ENCODE assay signal across 12 cellular contexts in the genomic region with DNA sequence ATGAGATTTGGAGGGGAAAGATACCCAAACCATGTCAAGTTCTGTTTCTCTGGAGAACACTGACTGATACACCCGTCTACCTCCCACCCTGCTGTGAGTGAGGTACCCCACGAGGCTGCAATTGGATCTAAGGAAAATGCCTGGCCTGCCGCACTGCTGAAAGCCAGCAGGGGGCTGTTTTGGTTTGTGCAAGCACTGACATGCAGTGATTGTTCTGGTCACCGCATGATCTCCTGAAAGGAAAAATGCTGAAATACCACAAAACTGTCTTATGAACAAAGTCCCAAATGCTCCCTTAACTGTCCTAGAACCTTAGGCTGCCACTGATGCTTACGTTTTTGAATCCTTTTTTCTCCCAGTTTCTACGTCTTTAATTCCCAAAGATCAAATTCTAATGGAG.
DNase-seq lines count a peak whose midpoint lies in the region; ATAC-seq and TF ChIP-seq lines count a peak whose summit lies in the region.
"Had no signal": no experiment of that assay in that cellular context is flagged by ENCODE, and none has a peak within 500 bp of the region (broad histone marks: within the 10 kb centered on the region; RNA-seq: fewer than 3 reads in every experiment).

No MANE protein-coding gene starts in this region.

- no peaks in the 10 kb centered on the region for H3K36me3 Mint-ChIP-seq in activated naive CD4-positive, alpha-beta T cell treated with anti-CD3 and anti-CD28 coated beads, Interleukin-2, amount 10 ng/mL, durations not matched to agents 7 days and 5 days

- no peaks in the 10 kb centered on the region for H3K9me3 ChIP-seq in smooth muscle cell (replicated peaks; ENCODE audit: low read depth)
- H3K9me3 ChIP-seq: A549, ascending aorta had no signal

- no peak overlapping the region for H3K4me2 ChIP-seq in smooth muscle cell
- H3K4me2 ChIP-seq: A549 had no signal

- CTCF ChIA-PET in activated naive CD4-positive, alpha-beta T cell treated with anti-CD3 and anti-CD28 coated beads, Interleukin-2, amount 10 ng/mL, durations not matched to agents 7 days and 5 days (lab: Charles Lee) = no interaction called here

- H3K4me3 ChIP-seq in WI38 (ENCODE audit: low read depth, low read length) (no peak overlapping the region), smooth muscle cell (no peak overlapping the region)
- H3K4me3 ChIP-seq: A549, ascending aorta, lung had no signal

- H3K4me1 ChIP-seq in smooth muscle cell (ENCODE audit: low read depth) = peaks cover 4% of the 10 kb centered on the region
- H3K4me1 ChIP-seq: A549 had no signal

- no peaks in the 10 kb centered on the region for H3F3A ChIP-seq in smooth muscle cell (ENCODE audit: low read depth)

- peak; percentile 62 for TF ChIP-seq CTCF in WI38 (IDR thresholded peaks at IDR 0.05; ENCODE audit: low read depth, low read length)
- peak; percentile 43 for TF ChIP-seq CTCF in smooth muscle cell (IDR thresholded peaks at IDR 0.05; ENCODE audit: borderline replicate concordance, insufficient read depth, poor library complexity, severe bottlenecking)

- peaks cover 6% of the 10 kb centered on the region for H3K27me3 Mint-ChIP-seq in activated naive CD4-positive, alpha-beta T cell treated with anti-CD3 and anti-CD28 coated beads, Interleukin-2, amount 10 ng/mL, durations not matched to agents 7 days and 5 days

- WGBS in smooth muscle cell (ENCODE audit: low lambda C conversion rate) = 63% methylated on average over 6 of the region's 6 CpGs

- DNase-seq in NCI-H1092 treated with DMSO at 0.1 percent for 48 hours (lab: John Stamatoyannopoulos, UW) (peak; percentile 7), NCI-H1092 (lab: John Stamatoyannopoulos, UW) (no peak), left ventricle myocardium superior (no peak), smooth muscle cell (lab: John Stamatoyannopoulos, UW; ENCODE audit: unreplicated experiment) (no peak), activated gamma-delta T cell (lab: John Stamatoyannopoulos, UW) (no peak), SKM-1 (lab: John Stamatoyannopoulos, UW; ENCODE audit: unreplicated experiment) (no peak)
- DNase-seq in activated naive CD4-positive, alpha-beta T cell treated with anti-CD3 and anti-CD28 coated beads, Interleukin-2, amount 10 ng/mL, durations not matched to agents 7 days and 5 days = no peak
- DNase-seq: activated CD4-positive, alpha-beta T cell treated with anti-CD3 and anti-CD28 coated beads for 1 hour had no signal

- H3K79me2 ChIP-seq in smooth muscle cell (ENCODE audit: low read depth) = no peaks in the 10 kb centered on the region

- H3K36me3 ChIP-seq in smooth muscle cell (ENCODE audit: low read depth) = no peaks in the 10 kb centered on the region
- H3K36me3 ChIP-seq: ascending aorta had no signal

- intact Hi-C loops in left ventricle myocardium superior (cut with micrococcal nuclease) = no loop called here

- H3K27ac ChIP-seq in smooth muscle cell (ENCODE audit: low read depth) = no peak overlapping the region
- H3K27ac ChIP-seq: A549, ascending aorta had no signal

- peak; percentile 55 for ATAC-seq in left ventricle myocardium superior

- peaks cover 8% of the 10 kb centered on the region for H3K9me3 Mint-ChIP-seq in activated naive CD4-positive, alpha-beta T cell treated with anti-CD3 and anti-CD28 coated beads, Interleukin-2, amount 10 ng/mL, durations not matched to agents 7 days and 5 days

- H3K4me1 Mint-ChIP-seq in activated naive CD4-positive, alpha-beta T cell treated with anti-CD3 and anti-CD28 coated beads, Interleukin-2, amount 10 ng/mL, durations not matched to agents 7 days and 5 days = peaks cover 4% of the 10 kb centered on the region

- H4K20me1 ChIP-seq in smooth muscle cell (ENCODE audit: low read depth) = no peaks in the 10 kb centered on the region

- H3K27me3 ChIP-seq in smooth muscle cell (ENCODE audit: low read depth) = no peaks in the 10 kb centered on the region
- H3K27me3 ChIP-seq: ascending aorta had no signal

- no peak overlapping the region for H3K9ac ChIP-seq in smooth muscle cell (ENCODE audit: low read depth)

- H3K27ac Mint-ChIP-seq in activated naive CD4-positive, alpha-beta T cell treated with anti-CD3 and anti-CD28 coated beads, Interleukin-2, amount 10 ng/mL, durations not matched to agents 7 days and 5 days = no peak overlapping the region

- no peak overlapping the region for H3K4me3 Mint-ChIP-seq in activated naive CD4-positive, alpha-beta T cell treated with anti-CD3 and anti-CD28 coated beads, Interleukin-2, amount 10 ng/mL, durations not matched to agents 7 days and 5 days

- no peak overlapping the region for H2AFZ ChIP-seq in smooth muscle cell (ENCODE audit: low read depth)
